9 cellular contexts compared by ENCODE assay signal in genomic region chr10:103564799-103565365, GRCh38.
DNase-seq lines count a peak whose midpoint lies in the region; ATAC-seq, FAIRE-seq and TF ChIP-seq lines count a peak whose summit lies in the region.
"Had no signal": no experiment of that assay in that cellular context is flagged by ENCODE, and none has a peak within 500 bp of the region (broad histone marks: within the 10 kb centered on the region; RNA-seq: fewer than 3 reads in every experiment).

No MANE protein-coding gene starts in this region.

- no peak for TF ChIP-seq EP300 in stomach (IDR thresholded peaks at IDR 0.05)

- no peaks in the 10 kb centered on the region for H3K4me1 Mint-ChIP-seq in activated CD4-positive, alpha-beta T cell treated with anti-CD3 and anti-CD28 coated beads, Interleukin-2, amount 10 ng/mL, durations not matched to agents 7 days and 5 days
- H3K4me1 Mint-ChIP-seq in stimulated activated naive B cell treated with anti-CD40 and anti-IgM and Interleukin-4, amounts not matched to agents 10 μg/mL and 1 μg/mL and 100 μg/mL, for 72 hours = peaks cover 0 to 5% of the 10 kb centered on the region in 2 donors

- peaks cover 0 to 5% (median 2%) of the 10 kb centered on the region in 4 donors for H3K9me3 ChIP-seq in stomach

- TF ChIP-seq POLR2A in H54 (IDR thresholded peaks at IDR 0.05; ENCODE audit: low read depth, low read length) (no peak), stomach (IDR thresholded peaks at IDR 0.05) (no peak)

- H3K27ac Mint-ChIP-seq in activated CD4-positive, alpha-beta T cell treated with anti-CD3 and anti-CD28 coated beads, Interleukin-2, amount 10 ng/mL, durations not matched to agents 7 days and 5 days = no peak overlapping the region
- no peak overlapping the region for H3K27ac Mint-ChIP-seq in stimulated activated naive B cell treated with anti-CD40 and anti-IgM and Interleukin-4, amounts not matched to agents 10 μg/mL and 1 μg/mL and 100 μg/mL, for 72 hours
- H3K27ac Mint-ChIP-seq: dendritic cell treated with granulocyte-macrophage colony-stimulating factor and Interleukin-4, amounts not matched to agents 40 ng/mL and 50 ng/mL, for 4 days had no signal

- H3K9me3 Mint-ChIP-seq in activated CD4-positive, alpha-beta T cell treated with anti-CD3 and anti-CD28 coated beads, Interleukin-2, amount 10 ng/mL, durations not matched to agents 7 days and 5 days = no peaks in the 10 kb centered on the region
- peaks cover 0 to 2% of the 10 kb centered on the region in 2 donors for H3K9me3 Mint-ChIP-seq in stimulated activated naive B cell treated with anti-CD40 and anti-IgM and Interleukin-4, amounts not matched to agents 10 μg/mL and 1 μg/mL and 100 μg/mL, for 72 hours

- no peak overlapping the region for H3K4me3 ChIP-seq in stomach

- H3K36me3 ChIP-seq in stomach = no peaks in the 10 kb centered on the region

- intact Hi-C loops in stomach (cut with DNase I; ENCODE audit: low total_unique reads) = no loop called here

- CTCF ChIA-PET in activated CD4-positive, alpha-beta T cell treated with anti-CD3 and anti-CD28 coated beads, Interleukin-2, amount 10 ng/mL, durations not matched to agents 7 days and 5 days (lab: Charles Lee) = interaction anchor here (0.6 to 2.5 kb wide), 12 partner anchors 11 to 143 kb away, joined by 3 to 10 read pairs (median 5); no protein-coding TSS in a partner anchor

- H3K27me3 ChIP-seq in stomach = no peaks in the 10 kb centered on the region

- H3K27ac ChIP-seq in stomach = no peak overlapping the region

- no peak overlapping the region for H3K4me3 Mint-ChIP-seq in activated CD4-positive, alpha-beta T cell treated with anti-CD3 and anti-CD28 coated beads, Interleukin-2, amount 10 ng/mL, durations not matched to agents 7 days and 5 days
- H3K4me3 Mint-ChIP-seq in stimulated activated naive B cell treated with anti-CD40 and anti-IgM and Interleukin-4, amounts not matched to agents 10 μg/mL and 1 μg/mL and 100 μg/mL, for 72 hours = no peak overlapping the region
- H3K4me3 Mint-ChIP-seq: dendritic cell treated with granulocyte-macrophage colony-stimulating factor and Interleukin-4, amounts not matched to agents 40 ng/mL and 50 ng/mL, for 4 days had no signal

- FAIRE-seq in H54 (lab: Jason Lieb, UNC) = no peak

- ATAC-seq in stimulated activated naive B cell treated with anti-CD40 and anti-IgM and Interleukin-4, amounts not matched to agents 10 μg/mL and 1 μg/mL and 100 μg/mL, for 72 hours (replicated peaks) = peak; percentile 63 to 64
- ATAC-seq in HG02798 (IDR thresholded peaks at IDR 0.05; ENCODE audit: poor library complexity, unreplicated experiment) = no peak
- ATAC-seq in GM21390 (IDR thresholded peaks at IDR 0.05; ENCODE audit: unreplicated experiment) = no peak

- no peaks in the 10 kb centered on the region for H3K27me3 Mint-ChIP-seq in activated CD4-positive, alpha-beta T cell treated with anti-CD3 and anti-CD28 coated beads, Interleukin-2, amount 10 ng/mL, durations not matched to agents 7 days and 5 days
- H3K27me3 Mint-ChIP-seq in stimulated activated naive B cell treated with anti-CD40 and anti-IgM and Interleukin-4, amounts not matched to agents 10 μg/mL and 1 μg/mL and 100 μg/mL, for 72 hours = peaks cover 9 to 15% of the 10 kb centered on the region in 2 donors

- no peaks in the 10 kb centered on the region for H3K36me3 Mint-ChIP-seq in activated CD4-positive, alpha-beta T cell treated with anti-CD3 and anti-CD28 coated beads, Interleukin-2, amount 10 ng/mL, durations not matched to agents 7 days and 5 days (ENCODE audit: low read depth)
- no peaks in the 10 kb centered on the region for H3K36me3 Mint-ChIP-seq in stimulated activated naive B cell treated with anti-CD40 and anti-IgM and Interleukin-4, amounts not matched to agents 10 μg/mL and 1 μg/mL and 100 μg/mL, for 72 hours

- no peaks in the 10 kb centered on the region for H3K4me1 ChIP-seq in stomach

- TF ChIP-seq CTCF in stomach (IDR thresholded peaks at IDR 0.05) = peak in 3 of 7 experiments; percentile 9 to 45 (median 35)

- POLR2A ChIA-PET in activated CD4-positive, alpha-beta T cell treated with anti-CD3 and anti-CD28 coated beads, Interleukin-2, amount 10 ng/mL, durations not matched to agents 7 days and 5 days (lab: Charles Lee) = no interaction called here

- 42 to 69% (median 60%) methylated on average over 9 to 10 of the region's 10 CpGs for WGBS in stomach, 5 donors

- peak; percentile 54 for DNase-seq in AG08396 (ENCODE audit: low spot score)
- DNase-seq in H54 (ENCODE audit: insufficient read length, low spot score) = peak; percentile 69
- DNase-seq in activated CD4-positive, alpha-beta T cell treated with anti-CD3 and anti-CD28 coated beads, Interleukin-2, amount 10 ng/mL, durations not matched to agents 7 days and 5 days = peak; percentile 45
- peak; percentile 56 for DNase-seq in germinal center (ENCODE audit: low spot score)
- DNase-seq in stimulated activated naive B cell treated with anti-CD40 and anti-IgM and Interleukin-4, amounts not matched to agents 10 μg/mL and 1 μg/mL and 100 μg/mL, for 72 hours = no peak
- DNase-seq in stomach = no peak

Comparison
In these comparisons a context has a peak if more than half of its experiments do, and no peak if none do; other contexts are left out.
1. DNase-seq: peak in AG08396 (single experiment), H54 (single experiment), activated CD4-positive, alpha-beta T cell treated with anti-CD3 and anti-CD28 coated beads, Interleukin-2, amount 10 ng/mL, durations not matched to agents 7 days and 5 days (single experiment) and germinal center (single experiment); none in stimulated activated naive B cell treated with anti-CD40 and anti-IgM and Interleukin-4, amounts not matched to agents 10 μg/mL and 1 μg/mL and 100 μg/mL, for 72 hours (single experiment) and stomach (single experiment).
2. ATAC-seq: peak in stimulated activated naive B cell treated with anti-CD40 and anti-IgM and Interleukin-4, amounts not matched to agents 10 μg/mL and 1 μg/mL and 100 μg/mL, for 72 hours (2 of 2); none in HG02798 (single experiment) and GM21390 (single experiment).